1 cellular context compared by ENCODE assay signal in genomic region chr7:148697950-148698396, GRCh38.
TF ChIP-seq lines count a peak whose summit lies in the region.

No MANE protein-coding gene starts in this region.

TF ChIP-seq in K562, 482 proteins besides CTCF, POLR2A, EP300 and RAD21 (continued from another document and continues in another):
- TF ChIP-seq, protein P1, sequence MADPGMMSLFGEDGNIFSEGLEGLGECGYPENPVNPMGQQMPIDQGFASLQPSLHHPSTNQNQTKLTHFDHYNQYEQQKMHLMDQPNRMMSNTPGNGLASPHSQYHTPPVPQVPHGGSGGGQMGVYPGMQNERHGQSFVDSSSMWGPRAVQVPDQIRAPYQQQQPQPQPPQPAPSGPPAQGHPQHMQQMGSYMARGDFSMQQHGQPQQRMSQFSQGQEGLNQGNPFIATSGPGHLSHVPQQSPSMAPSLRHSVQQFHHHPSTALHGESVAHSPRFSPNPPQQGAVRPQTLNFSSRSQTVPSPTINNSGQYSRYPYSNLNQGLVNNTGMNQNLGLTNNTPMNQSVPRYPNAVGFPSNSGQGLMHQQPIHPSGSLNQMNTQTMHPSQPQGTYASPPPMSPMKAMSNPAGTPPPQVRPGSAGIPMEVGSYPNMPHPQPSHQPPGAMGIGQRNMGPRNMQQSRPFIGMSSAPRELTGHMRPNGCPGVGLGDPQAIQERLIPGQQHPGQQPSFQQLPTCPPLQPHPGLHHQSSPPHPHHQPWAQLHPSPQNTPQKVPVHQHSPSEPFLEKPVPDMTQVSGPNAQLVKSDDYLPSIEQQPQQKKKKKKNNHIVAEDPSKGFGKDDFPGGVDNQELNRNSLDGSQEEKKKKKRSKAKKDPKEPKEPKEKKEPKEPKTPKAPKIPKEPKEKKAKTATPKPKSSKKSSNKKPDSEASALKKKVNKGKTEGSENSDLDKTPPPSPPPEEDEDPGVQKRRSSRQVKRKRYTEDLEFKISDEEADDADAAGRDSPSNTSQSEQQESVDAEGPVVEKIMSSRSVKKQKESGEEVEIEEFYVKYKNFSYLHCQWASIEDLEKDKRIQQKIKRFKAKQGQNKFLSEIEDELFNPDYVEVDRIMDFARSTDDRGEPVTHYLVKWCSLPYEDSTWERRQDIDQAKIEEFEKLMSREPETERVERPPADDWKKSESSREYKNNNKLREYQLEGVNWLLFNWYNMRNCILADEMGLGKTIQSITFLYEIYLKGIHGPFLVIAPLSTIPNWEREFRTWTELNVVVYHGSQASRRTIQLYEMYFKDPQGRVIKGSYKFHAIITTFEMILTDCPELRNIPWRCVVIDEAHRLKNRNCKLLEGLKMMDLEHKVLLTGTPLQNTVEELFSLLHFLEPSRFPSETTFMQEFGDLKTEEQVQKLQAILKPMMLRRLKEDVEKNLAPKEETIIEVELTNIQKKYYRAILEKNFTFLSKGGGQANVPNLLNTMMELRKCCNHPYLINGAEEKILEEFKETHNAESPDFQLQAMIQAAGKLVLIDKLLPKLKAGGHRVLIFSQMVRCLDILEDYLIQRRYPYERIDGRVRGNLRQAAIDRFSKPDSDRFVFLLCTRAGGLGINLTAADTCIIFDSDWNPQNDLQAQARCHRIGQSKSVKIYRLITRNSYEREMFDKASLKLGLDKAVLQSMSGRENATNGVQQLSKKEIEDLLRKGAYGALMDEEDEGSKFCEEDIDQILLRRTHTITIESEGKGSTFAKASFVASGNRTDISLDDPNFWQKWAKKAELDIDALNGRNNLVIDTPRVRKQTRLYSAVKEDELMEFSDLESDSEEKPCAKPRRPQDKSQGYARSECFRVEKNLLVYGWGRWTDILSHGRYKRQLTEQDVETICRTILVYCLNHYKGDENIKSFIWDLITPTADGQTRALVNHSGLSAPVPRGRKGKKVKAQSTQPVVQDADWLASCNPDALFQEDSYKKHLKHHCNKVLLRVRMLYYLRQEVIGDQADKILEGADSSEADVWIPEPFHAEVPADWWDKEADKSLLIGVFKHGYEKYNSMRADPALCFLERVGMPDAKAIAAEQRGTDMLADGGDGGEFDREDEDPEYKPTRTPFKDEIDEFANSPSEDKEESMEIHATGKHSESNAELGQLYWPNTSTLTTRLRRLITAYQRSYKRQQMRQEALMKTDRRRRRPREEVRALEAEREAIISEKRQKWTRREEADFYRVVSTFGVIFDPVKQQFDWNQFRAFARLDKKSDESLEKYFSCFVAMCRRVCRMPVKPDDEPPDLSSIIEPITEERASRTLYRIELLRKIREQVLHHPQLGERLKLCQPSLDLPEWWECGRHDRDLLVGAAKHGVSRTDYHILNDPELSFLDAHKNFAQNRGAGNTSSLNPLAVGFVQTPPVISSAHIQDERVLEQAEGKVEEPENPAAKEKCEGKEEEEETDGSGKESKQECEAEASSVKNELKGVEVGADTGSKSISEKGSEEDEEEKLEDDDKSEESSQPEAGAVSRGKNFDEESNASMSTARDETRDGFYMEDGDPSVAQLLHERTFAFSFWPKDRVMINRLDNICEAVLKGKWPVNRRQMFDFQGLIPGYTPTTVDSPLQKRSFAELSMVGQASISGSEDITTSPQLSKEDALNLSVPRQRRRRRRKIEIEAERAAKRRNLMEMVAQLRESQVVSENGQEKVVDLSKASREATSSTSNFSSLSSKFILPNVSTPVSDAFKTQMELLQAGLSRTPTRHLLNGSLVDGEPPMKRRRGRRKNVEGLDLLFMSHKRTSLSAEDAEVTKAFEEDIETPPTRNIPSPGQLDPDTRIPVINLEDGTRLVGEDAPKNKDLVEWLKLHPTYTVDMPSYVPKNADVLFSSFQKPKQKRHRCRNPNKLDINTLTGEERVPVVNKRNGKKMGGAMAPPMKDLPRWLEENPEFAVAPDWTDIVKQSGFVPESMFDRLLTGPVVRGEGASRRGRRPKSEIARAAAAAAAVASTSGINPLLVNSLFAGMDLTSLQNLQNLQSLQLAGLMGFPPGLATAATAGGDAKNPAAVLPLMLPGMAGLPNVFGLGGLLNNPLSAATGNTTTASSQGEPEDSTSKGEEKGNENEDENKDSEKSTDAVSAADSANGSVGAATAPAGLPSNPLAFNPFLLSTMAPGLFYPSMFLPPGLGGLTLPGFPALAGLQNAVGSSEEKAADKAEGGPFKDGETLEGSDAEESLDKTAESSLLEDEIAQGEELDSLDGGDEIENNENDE (IDR thresholded peaks at IDR 0.05; ENCODE audit: low read depth, low read length) = no peak
- TF ChIP-seq ZBTB17 (CRISPR knock-in tag; IDR thresholded peaks at IDR 0.05) = peak; percentile 87
- no peak for TF ChIP-seq FOXP4 (CRISPR knock-in tag; IDR thresholded peaks at IDR 0.05; ENCODE audit: borderline replicate concordance)
- TF ChIP-seq KDM5B (IDR thresholded peaks at IDR 0.05; ENCODE audit: insufficient replicate concordance, low read depth, low read length) = peak; percentile 4
- TF ChIP-seq TARDBP (IDR thresholded peaks at IDR 0.05) = no peak
- 0 out of 2 replicates have a peak, but pooled peaks have one; percentile 6 for TF ChIP-seq DPF2 (IDR thresholded peaks at IDR 0.05)
- TF ChIP-seq, protein P2, sequence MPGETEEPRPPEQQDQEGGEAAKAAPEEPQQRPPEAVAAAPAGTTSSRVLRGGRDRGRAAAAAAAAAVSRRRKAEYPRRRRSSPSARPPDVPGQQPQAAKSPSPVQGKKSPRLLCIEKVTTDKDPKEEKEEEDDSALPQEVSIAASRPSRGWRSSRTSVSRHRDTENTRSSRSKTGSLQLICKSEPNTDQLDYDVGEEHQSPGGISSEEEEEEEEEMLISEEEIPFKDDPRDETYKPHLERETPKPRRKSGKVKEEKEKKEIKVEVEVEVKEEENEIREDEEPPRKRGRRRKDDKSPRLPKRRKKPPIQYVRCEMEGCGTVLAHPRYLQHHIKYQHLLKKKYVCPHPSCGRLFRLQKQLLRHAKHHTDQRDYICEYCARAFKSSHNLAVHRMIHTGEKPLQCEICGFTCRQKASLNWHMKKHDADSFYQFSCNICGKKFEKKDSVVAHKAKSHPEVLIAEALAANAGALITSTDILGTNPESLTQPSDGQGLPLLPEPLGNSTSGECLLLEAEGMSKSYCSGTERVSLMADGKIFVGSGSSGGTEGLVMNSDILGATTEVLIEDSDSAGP (CRISPR knock-in tag; IDR thresholded peaks at IDR 0.05) = no peak
- TF ChIP-seq SMC3 (conservative IDR thresholded peaks at IDR 0.05; ENCODE audit: insufficient read depth, low read depth, low read length) = 0 out of 2 replicates have a peak, but pooled peaks have one; percentile 3
- TF ChIP-seq ASH1L (IDR thresholded peaks at IDR 0.05; ENCODE audit: borderline replicate concordance, low read depth, partially characterized antibody) = no peak
- TF ChIP-seq HIVEP1 (CRISPR knock-in tag; IDR thresholded peaks at IDR 0.05) = no peak
- no peak for TF ChIP-seq ZNF766 (CRISPR knock-in tag; conservative IDR thresholded peaks at IDR 0.05)
- TF ChIP-seq JUND (IDR thresholded peaks at IDR 0.05; ENCODE audit: borderline replicate concordance, low read depth, low read length) = 0 out of 2 replicates have a peak, but pooled peaks have one; percentile 1
- no peak for TF ChIP-seq JUND (tag; IDR thresholded peaks at IDR 0.05; ENCODE audit: borderline replicate concordance, low read depth, low read length)
- no peak for TF ChIP-seq ZNF175 (CRISPR knock-in tag; IDR thresholded peaks at IDR 0.05; ENCODE audit: low read depth)
- 0 out of 2 replicates have a peak, but pooled peaks have one; percentile 12 for TF ChIP-seq SIN3B (IDR thresholded peaks at IDR 0.05; ENCODE audit: low read depth)
- TF ChIP-seq NCOR1 (IDR thresholded peaks at IDR 0.05) = no peak; the same call in 1 of the 2 replicates
- TF ChIP-seq ETV6 (IDR thresholded peaks at IDR 0.05; ENCODE audit: borderline replicate concordance in 1 of 2, low read depth in 2 of 2, low read length in 1 of 2) = no peak
- TF ChIP-seq ETV6 (CRISPR knock-in tag; IDR thresholded peaks at IDR 0.05; ENCODE audit: borderline replicate concordance) = no peak
- TF ChIP-seq IRF1 (CRISPR knock-in tag; IDR thresholded peaks at IDR 0.05; ENCODE audit: borderline replicate concordance) = no peak
- no peak for TF ChIP-seq ZNF77 (CRISPR knock-in tag; IDR thresholded peaks at IDR 0.05)
- TF ChIP-seq MGA (IDR thresholded peaks at IDR 0.05) = peak; percentile 91
- no peak for TF ChIP-seq CHD1 (IDR thresholded peaks at IDR 0.05; ENCODE audit: low read length)
- peak; percentile 47; the same call in 1 of the 2 replicates for TF ChIP-seq EP400 (IDR thresholded peaks at IDR 0.05)
- no peak for TF ChIP-seq ZKSCAN3 (CRISPR knock-in tag; IDR thresholded peaks at IDR 0.05)
